In the genomic region with DNA sequence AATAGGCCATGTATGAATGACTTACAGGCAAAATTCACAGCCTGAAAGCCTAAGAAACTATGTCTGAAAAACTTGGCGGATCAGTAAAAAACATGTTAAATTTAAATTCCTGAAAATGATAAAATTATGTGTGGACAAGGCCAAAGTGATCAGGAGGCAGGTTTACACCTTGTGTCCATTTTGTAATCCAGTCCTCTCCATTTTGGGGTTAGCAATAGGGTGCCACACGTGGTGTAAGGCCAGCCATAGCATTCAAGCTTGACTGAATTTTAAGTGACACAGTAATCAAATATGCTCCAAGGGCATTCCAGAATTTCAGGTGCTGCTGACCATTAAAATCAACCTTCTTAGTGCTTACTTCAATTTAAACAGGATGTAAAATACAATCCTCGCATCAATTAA, we compare ENCODE assay signal across 13 cellular contexts. TPM values are rescaled to one million over a fixed set of nuclear protein-coding genes. Genes with fewer than 3 reads are reported as not detected.
DNase-seq lines count a peak whose midpoint lies in the region; ATAC-seq, FAIRE-seq and TF ChIP-seq lines count a peak whose summit lies in the region.
"Had no signal": no experiment of that assay in that cellular context is flagged by ENCODE, and none has a peak within 500 bp of the region (broad histone marks: within the 10 kb centered on the region; RNA-seq: fewer than 3 reads in every experiment).

No MANE protein-coding gene starts in this region.

- H3K4me2 ChIP-seq in keratinocyte (ENCODE audit: control insufficient read depth, extremely low read depth, insufficient read depth, low read depth, low read length) = peak overlapping the region; percentile 93

- H3K9me3 ChIP-seq in keratinocyte (ENCODE audit: control insufficient read depth, low read depth, low read length) (no peaks in the 10 kb centered on the region), small intestine (ENCODE audit: control insufficient read depth, low read depth) (no peaks in the 10 kb centered on the region)
- H3K9me3 ChIP-seq: ascending aorta had no signal

- intact Hi-C loops in posterior vena cava (cut with DNase I) = loop anchor here (10.0 kb wide), 3 partner anchors 100 to 160 kb away; no protein-coding TSS in a partner anchor

- peaks cover 71% of the 10 kb centered on the region for H3K4me1 Mint-ChIP-seq in T-helper 2 cell treated with Interferon-gamma antibody and Interleukin-4, amounts not matched to agents 5 μg/mL and 100 μg/mL, for 36 hours (ENCODE audit: low read depth)
- peaks cover 7% of the 10 kb centered on the region for H3K4me1 Mint-ChIP-seq in activated T-helper 17 cell treated with anti-CD3 and anti-CD28 coated beads, Interleukin-2, amount 50 U/mL, for 72 hours
- H3K4me1 Mint-ChIP-seq in natural killer cell treated with Interleukin-12 subunit alpha and Interleukin-12 subunit beta and Interleukin-15 and Interleukin-18, amount 100 ng/mL, for 72 hours (ENCODE audit: low read depth in 2 of 2) = peaks cover 11 to 12% of the 10 kb centered on the region in 2 donors

- no peak for TF ChIP-seq CTCF in LNCaP clone FGC (IDR thresholded peaks at IDR 0.05; ENCODE audit: control insufficient read depth, extremely low read depth, insufficient read depth)
- no peak for TF ChIP-seq CTCF in keratinocyte (optimal IDR thresholded peaks at IDR 0.05 in 1 of 3, IDR thresholded peaks at IDR 0.05 in 1 of 3, conservative IDR thresholded peaks at IDR 0.05 in 1 of 3; ENCODE audit: extremely low read depth in 1 of 3, insufficient read depth in 2 of 3, low read length in 3 of 3)

- H3K27me3 Mint-ChIP-seq in T-helper 2 cell treated with Interferon-gamma antibody and Interleukin-4, amounts not matched to agents 5 μg/mL and 100 μg/mL, for 36 hours (ENCODE audit: low read depth) = no peaks in the 10 kb centered on the region
- H3K27me3 Mint-ChIP-seq in activated T-helper 17 cell treated with anti-CD3 and anti-CD28 coated beads, Interleukin-2, amount 50 U/mL, for 72 hours = no peaks in the 10 kb centered on the region
- no peaks in the 10 kb centered on the region for H3K27me3 Mint-ChIP-seq in natural killer cell treated with Interleukin-12 subunit alpha and Interleukin-12 subunit beta and Interleukin-15 and Interleukin-18, amount 100 ng/mL, for 72 hours

- no peaks in the 10 kb centered on the region for H3K27me3 ChIP-seq in keratinocyte (ENCODE audit: control insufficient read depth, extremely low read depth, insufficient read depth, low read length)
- H3K27me3 ChIP-seq in small intestine (ENCODE audit: control insufficient read depth in 2 of 2, insufficient read depth in 2 of 2, low read length in 2 of 2) = no peaks in the 10 kb centered on the region
- H3K27me3 ChIP-seq: ascending aorta had no signal

- 22 to 60% (median 35%) methylated on average over 3 of the region's 3 CpGs for WGBS in small intestine, 3 donors

- H3K36me3 Mint-ChIP-seq in T-helper 2 cell treated with Interferon-gamma antibody and Interleukin-4, amounts not matched to agents 5 μg/mL and 100 μg/mL, for 36 hours (ENCODE audit: low read depth) = peaks cover 3% of the 10 kb centered on the region
- no peaks in the 10 kb centered on the region for H3K36me3 Mint-ChIP-seq in activated T-helper 17 cell treated with anti-CD3 and anti-CD28 coated beads, Interleukin-2, amount 50 U/mL, for 72 hours (ENCODE audit: low read depth)
- no peaks in the 10 kb centered on the region for H3K36me3 Mint-ChIP-seq in natural killer cell treated with Interleukin-12 subunit alpha and Interleukin-12 subunit beta and Interleukin-15 and Interleukin-18, amount 100 ng/mL, for 72 hours

- no peaks in the 10 kb centered on the region for H3K9me3 Mint-ChIP-seq in T-helper 2 cell treated with Interferon-gamma antibody and Interleukin-4, amounts not matched to agents 5 μg/mL and 100 μg/mL, for 36 hours
- no peaks in the 10 kb centered on the region for H3K9me3 Mint-ChIP-seq in activated T-helper 17 cell treated with anti-CD3 and anti-CD28 coated beads, Interleukin-2, amount 50 U/mL, for 72 hours
- no peaks in the 10 kb centered on the region for H3K9me3 Mint-ChIP-seq in natural killer cell treated with Interleukin-12 subunit alpha and Interleukin-12 subunit beta and Interleukin-15 and Interleukin-18, amount 100 ng/mL, for 72 hours

- ATAC-seq in activated T-helper 17 cell treated with anti-CD3 and anti-CD28 coated beads, Interleukin-2, amount 50 U/mL, for 72 hours (replicated peaks) = no peak
- ATAC-seq in natural killer cell treated with Interleukin-12 subunit alpha and Interleukin-12 subunit beta and Interleukin-15 and Interleukin-18, amount 100 ng/mL, for 72 hours = no peak

- H3K27ac Mint-ChIP-seq in T-helper 2 cell treated with Interferon-gamma antibody and Interleukin-4, amounts not matched to agents 5 μg/mL and 100 μg/mL, for 36 hours = peak overlapping the region; percentile 73
- no peak overlapping the region for H3K27ac Mint-ChIP-seq in activated T-helper 17 cell treated with anti-CD3 and anti-CD28 coated beads, Interleukin-2, amount 50 U/mL, for 72 hours
- H3K27ac Mint-ChIP-seq in natural killer cell treated with Interleukin-12 subunit alpha and Interleukin-12 subunit beta and Interleukin-15 and Interleukin-18, amount 100 ng/mL, for 72 hours = no peak overlapping the region

- peaks cover 75% of the 10 kb centered on the region for H3K79me2 ChIP-seq in keratinocyte (ENCODE audit: control insufficient read depth, insufficient read depth, low read length)

- H2AFZ ChIP-seq in keratinocyte (ENCODE audit: control insufficient read depth, low read length) = no peak overlapping the region

- DNase-seq in LNCaP clone FGC (ENCODE audit: low read depth) (no peak), keratinocyte (ENCODE audit: low read depth, low spot score) (no peak), small intestine (peak; percentile 48), posterior vena cava (ENCODE audit: low spot score) (no peak)
- DNase-seq in T-helper 2 cell treated with Interferon-gamma antibody and Interleukin-4, amounts not matched to agents 5 μg/mL and 100 μg/mL, for 36 hours (ENCODE audit: low spot score) = no peak
- DNase-seq in natural killer cell treated with Interleukin-12 subunit alpha and Interleukin-12 subunit beta and Interleukin-15 and Interleukin-18, amount 100 ng/mL, for 72 hours (ENCODE audit: low spot score) = no peak
- DNase-seq: MV-4-11, NCI-H82, WERI-Rb-1 had no signal

- H3K36me3 ChIP-seq in keratinocyte (ENCODE audit: control insufficient read depth in 2 of 2, extremely low read depth in 1 of 2, insufficient read depth in 2 of 2, low read length in 2 of 2) (no peaks in the 10 kb centered on the region), small intestine (ENCODE audit: control insufficient read depth in 2 of 2, insufficient read depth in 2 of 2, low read length in 2 of 2) (no peaks in the 10 kb centered on the region)
- H3K36me3 ChIP-seq: ascending aorta, WERI-Rb-1 had no signal

- peak overlapping the region; percentile 91 for H3K9ac ChIP-seq in keratinocyte (ENCODE audit: control insufficient read depth, extremely low read depth, insufficient read depth, low read length)

- H4K20me1 ChIP-seq in keratinocyte (ENCODE audit: control insufficient read depth, extremely low read depth, insufficient read depth, low read length) = no peaks in the 10 kb centered on the region

- H3K27ac ChIP-seq in keratinocyte (ENCODE audit: control insufficient read depth, insufficient read depth, low read length) (peak overlapping the region; percentile 95), small intestine (ENCODE audit: low read depth in 1 of 2, low read length in 1 of 2) (peak overlapping the region in 1 of 2 donors; percentile 4)
- H3K27ac ChIP-seq: ascending aorta, SK-N-MC, WERI-Rb-1 had no signal

- H3K4me1 ChIP-seq in keratinocyte (ENCODE audit: control insufficient read depth, extremely low read depth, insufficient read depth, low read length) (peaks cover 30% of the 10 kb centered on the region), small intestine (ENCODE audit: control insufficient read depth in 2 of 2, insufficient read depth in 1 of 2, low read depth in 1 of 2, low read length in 1 of 2) (no peaks in the 10 kb centered on the region)
- H3K4me1 ChIP-seq: ascending aorta had no signal

- dilution Hi-C loops in keratinocyte (cut with MboI; ENCODE audit: extremely low pct_ligation_motif_present, low sequenced_read_pairs) = no loop called here

- H3K4me3 Mint-ChIP-seq in T-helper 2 cell treated with Interferon-gamma antibody and Interleukin-4, amounts not matched to agents 5 μg/mL and 100 μg/mL, for 36 hours = peak overlapping the region; percentile 59
- no peak overlapping the region for H3K4me3 Mint-ChIP-seq in activated T-helper 17 cell treated with anti-CD3 and anti-CD28 coated beads, Interleukin-2, amount 50 U/mL, for 72 hours
- H3K4me3 Mint-ChIP-seq in natural killer cell treated with Interleukin-12 subunit alpha and Interleukin-12 subunit beta and Interleukin-15 and Interleukin-18, amount 100 ng/mL, for 72 hours = no peak overlapping the region

- H3K4me3 ChIP-seq in LNCaP clone FGC (ENCODE audit: low read depth, low read length) (peak overlapping the region; percentile 64), keratinocyte (ENCODE audit: control insufficient read depth in 2 of 3, extremely low read depth in 1 of 3, insufficient read depth in 2 of 3, low read depth in 1 of 3, low read length in 3 of 3) (peak overlapping the region; percentile 64 to 97 (median 95)), small intestine (ENCODE audit: low read depth in 1 of 2, low read length in 2 of 2) (peak overlapping the region in 1 of 2 donors; percentile 50)
- H3K4me3 ChIP-seq: ascending aorta had no signal

- H3K9me1 ChIP-seq in keratinocyte (ENCODE audit: control insufficient read depth, extremely low read depth, insufficient read depth, low read length) = no peaks in the 10 kb centered on the region

- FAIRE-seq in keratinocyte (lab: Jason Lieb, UNC) (peak; percentile 60), small intestine (lab: Jason Lieb, UNC) (no peak)

RNA-seq across cellular contexts. Expression of gene RNF43, which starts 2.7 kb away (rescaled TPM):
- polyA plus RNA-seq in keratinocyte = 5.3 to 16.4 TPM (median 15.0 TPM) in 3 replicates
- 6.5 TPM for polyA plus RNA-seq in keratinocyte (2011; ENCODE audit: low read depth)
- polyA plus RNA-seq in keratinocyte (2011; cell fraction: cytosol; rRNA removed) = 7.6 and 9.6 TPM in 2 replicates
- 36.2 and 39.0 TPM in 2 replicates for polyA plus RNA-seq in keratinocyte (2011; cell fraction: nucleus; rRNA removed)
- polyA plus RNA-seq in keratinocyte (2012; ENCODE audit: low replicate concordance) = 8.3 and 16.0 TPM in 2 replicates
- 8.0 to 23.8 TPM (median 16.6 TPM) in 3 replicates for polyA minus RNA-seq in keratinocyte
- polyA minus RNA-seq in keratinocyte (2011; cell fraction: cytosol; rRNA and poly(A)+ RNA removed) = 2.7 TPM
- 21.7 and 32.8 TPM in 2 replicates for polyA minus RNA-seq in keratinocyte (2011; cell fraction: nucleus; rRNA and poly(A)+ RNA removed)
- 10 to 100 TPM in 1 of 3 donors, 1 to 10 TPM in 2; 3.5 to 25.8 (median 5.6) TPM for polyA plus RNA-seq in small intestine
- total RNA-seq in activated T-helper 17 cell treated with anti-CD3 and anti-CD28 coated beads, Interleukin-2, amount 50 U/mL, for 72 hours = under 1 TPM; 0.71 to 0.85 TPM
- not detected for total RNA-seq in posterior vena cava
- total RNA-seq in natural killer cell treated with Interleukin-12 subunit alpha and Interleukin-12 subunit beta and Interleukin-15 and Interleukin-18, amount 100 ng/mL, for 72 hours = 1 to 10 TPM in 1 of 2 donors, not detected in 1; 1.3 TPM
- total RNA-seq: mesenteric fat pad had no signal
